ENCODE assay signal across 24 cellular contexts in genomic region chr22:17451251-17451765, GRCh38.
"Had no signal": no experiment of that assay in that cellular context is flagged by ENCODE, and none has a peak within 500 bp of the region (broad histone marks: within the 10 kb centered on the region; RNA-seq: fewer than 3 reads in every experiment).

No MANE protein-coding gene starts in this region.

- H3K4me1 Mint-ChIP-seq: activated CD4-positive, alpha-beta T cell treated with anti-CD3 and anti-CD28 coated beads, Interleukin-2, amount 10 ng/mL, durations not matched to agents 24 days and 14 days; activated naive CD4-positive, alpha-beta T cell treated with anti-CD3 and anti-CD28 coated beads, Interleukin-2, amount 10 ng/mL, durations not matched to agents 7 days and 5 days; activated naive CD8-positive, alpha-beta T cell treated with anti-CD3 and anti-CD28 coated beads, Interleukin-2, amount 50 U/mL, for 24 hours; central memory CD8-positive, alpha-beta T cell had no signal

- H3K27me3 Mint-ChIP-seq: activated naive CD4-positive, alpha-beta T cell treated with anti-CD3 and anti-CD28 coated beads, Interleukin-2, amount 10 ng/mL, durations not matched to agents 7 days and 5 days; activated naive CD8-positive, alpha-beta T cell treated with anti-CD3 and anti-CD28 coated beads, Interleukin-2, amount 50 U/mL, for 24 hours had no signal

- H3K9me3 Mint-ChIP-seq: activated CD4-positive, alpha-beta T cell treated with anti-CD3 and anti-CD28 coated beads, Interleukin-2, amount 10 ng/mL, durations not matched to agents 24 days and 14 days; activated naive CD4-positive, alpha-beta T cell treated with anti-CD3 and anti-CD28 coated beads, Interleukin-2, amount 10 ng/mL, durations not matched to agents 7 days and 5 days; activated naive CD8-positive, alpha-beta T cell treated with anti-CD3 and anti-CD28 coated beads, Interleukin-2, amount 50 U/mL, for 24 hours; activated T-cell treated with anti-CD3 and anti-CD28 coated beads, Interleukin-2, amount 50 U/mL, for 4 hours; central memory CD8-positive, alpha-beta T cell had no signal

- H3K4me3 Mint-ChIP-seq: activated CD4-positive, alpha-beta T cell treated with anti-CD3 and anti-CD28 coated beads, Interleukin-2, amount 10 ng/mL, durations not matched to agents 24 days and 14 days; activated CD8-positive, alpha-beta T cell treated with anti-CD3 and anti-CD28 coated beads, Interleukin-2, amount 10 ng/mL, durations not matched to agents 7 days and 5 days; activated naive CD4-positive, alpha-beta T cell treated with anti-CD3 and anti-CD28 coated beads, Interleukin-2, amount 10 ng/mL, durations not matched to agents 7 days and 5 days; activated naive CD8-positive, alpha-beta T cell treated with anti-CD3 and anti-CD28 coated beads, Interleukin-2, amount 50 U/mL, for 24 hours; activated T-cell treated with anti-CD3 and anti-CD28 coated beads, Interleukin-2, amount 50 U/mL, for 4 hours; central memory CD8-positive, alpha-beta T cell had no signal

- H3K4me3 ChIP-seq: coronary artery, esophagus muscularis mucosa, lung, prostate gland, right atrium auricular region, tibial nerve, vagina had no signal

- H3K27ac ChIP-seq: brain microvascular endothelial cell, coronary artery, esophagus muscularis mucosa, prostate gland, right atrium auricular region, tibial nerve, vagina had no signal

- H3K27me3 ChIP-seq: brain microvascular endothelial cell, esophagus muscularis mucosa, right atrium auricular region, tibial nerve, vagina had no signal

- H3K36me3 Mint-ChIP-seq: activated naive CD4-positive, alpha-beta T cell treated with anti-CD3 and anti-CD28 coated beads, Interleukin-2, amount 10 ng/mL, durations not matched to agents 7 days and 5 days had no signal

- H3K36me3 ChIP-seq: brain microvascular endothelial cell, esophagus muscularis mucosa, prostate gland, right atrium auricular region, tibial nerve, vagina had no signal

- H3K4me1 ChIP-seq: esophagus muscularis mucosa, prostate gland, right atrium auricular region, tibial nerve, vagina had no signal

- ATAC-seq: activated CD8-positive, alpha-beta T cell treated with anti-CD3 and anti-CD28 coated beads, Interleukin-2, amount 10 ng/mL, durations not matched to agents 7 days and 5 days; activated naive CD8-positive, alpha-beta T cell treated with anti-CD3 and anti-CD28 coated beads, Interleukin-2, amount 50 U/mL, for 24 hours; activated T-cell treated with anti-CD3 and anti-CD28 coated beads, Interleukin-2, amount 50 U/mL, for 4 hours; left lobe of liver; stimulated activated naive CD8-positive, alpha-beta T cell treated with anti-CD3 and anti-CD28 coated beads, Interleukin-15, Interleukin-2, amounts not matched to agents 100 U/mL and 50 U/mL, for 24 hours had no signal

- H3K9me3 ChIP-seq: prostate gland, right atrium auricular region, vagina had no signal

- DNase-seq: activated CD4-positive, alpha-beta T cell treated with anti-CD3 and anti-CD28 coated beads, Interleukin-2, amount 10 ng/mL, durations not matched to agents 24 days and 14 days; activated CD8-positive, alpha-beta memory T cell treated with anti-CD3 and anti-CD28 coated beads, Interleukin-2, amount 50 U/mL, for 4 hours; activated CD8-positive, alpha-beta T cell treated with anti-CD3 and anti-CD28 coated beads, Interleukin-2, amount 10 ng/mL, durations not matched to agents 7 days and 5 days; activated effector memory CD4-positive, alpha-beta T cell treated with Interleukin-2 at 50 U/mL for 16 hours; activated naive CD4-positive, alpha-beta T cell treated with anti-CD3 and anti-CD28 coated beads, Interleukin-2, amount 10 ng/mL, durations not matched to agents 7 days and 5 days; activated naive CD8-positive, alpha-beta T cell treated with anti-CD3 and anti-CD28 coated beads, Interleukin-2, amount 50 U/mL, for 24 hours; activated T-cell treated with anti-CD3 and anti-CD28 coated beads, Interleukin-2, amount 50 U/mL, for 4 hours; anterior cingulate cortex; brain microvascular endothelial cell; effector CD4-positive, alpha-beta T cell; kidney; stimulated activated CD4-positive, alpha-beta T cell treated with anti-CD3 and anti-CD28 coated beads, Interleukin-2, amount 100 ng/mL, for 24 hours; stimulated activated naive CD8-positive, alpha-beta T cell treated with anti-CD3 and anti-CD28 coated beads, Interleukin-15, Interleukin-2, amounts not matched to agents 100 U/mL and 50 U/mL, for 24 hours; substantia nigra; T1000 had no signal

- H3K27ac Mint-ChIP-seq: activated CD4-positive, alpha-beta T cell treated with anti-CD3 and anti-CD28 coated beads, Interleukin-2, amount 10 ng/mL, durations not matched to agents 24 days and 14 days; activated CD8-positive, alpha-beta T cell treated with anti-CD3 and anti-CD28 coated beads, Interleukin-2, amount 10 ng/mL, durations not matched to agents 7 days and 5 days; activated naive CD4-positive, alpha-beta T cell treated with anti-CD3 and anti-CD28 coated beads, Interleukin-2, amount 10 ng/mL, durations not matched to agents 7 days and 5 days; activated naive CD8-positive, alpha-beta T cell treated with anti-CD3 and anti-CD28 coated beads, Interleukin-2, amount 50 U/mL, for 24 hours had no signal
